8 cellular contexts compared by ENCODE assay signal in genomic region chr19:4909897-4910593, GRCh38. TPM values are rescaled to one million over a fixed set of nuclear protein-coding genes. Genes with fewer than 3 reads are reported as not detected.
DNase-seq lines count a peak whose midpoint lies in the region; ATAC-seq and TF ChIP-seq lines count a peak whose summit lies in the region.

No MANE protein-coding gene starts in this region.

- TF ChIP-seq CTCF in Loucy (conservative IDR thresholded peaks at IDR 0.05; ENCODE audit: low read length) (no peak), fibroblast of mammary gland (conservative IDR thresholded peaks at IDR 0.05; ENCODE audit: control insufficient read depth, insufficient read depth, low read depth, low read length) (no peak)

- no peaks in the 10 kb centered on the region for H3K9me2 ChIP-seq in GM23248 (ENCODE audit: insufficient read depth)
- no peaks in the 10 kb centered on the region for H3K9me2 ChIP-seq in Loucy (replicated peaks; ENCODE audit: low read depth, low read length)

- 0 to 1% methylated on average over 7 to 73 of the region's 85 CpGs for WGBS in GM23248 (ENCODE audit: low coverage in 1 of 2, low lambda C conversion rate in 2 of 2, missing lambda C conversion rate in 2 of 2), 2 experiments

- H3K9ac ChIP-seq in GM23248 (peak overlapping the region; percentile 80), Loucy (ENCODE audit: low read depth, low read length, poor library complexity, severe bottlenecking) (peak overlapping the region; percentile 98)

- POLR2A ChIA-PET in naive thymus-derived CD8-positive, alpha-beta T cell (lab: Charles Lee): interaction anchor here (1.0 to 3.1 kb wide), 4 partner anchors 7 to 58 kb away, joined by 4 to 12 read pairs (median 4); partner anchors contain the start of genes ARRDC5 and KDM4B

- no peaks in the 10 kb centered on the region for H3K27me3 ChIP-seq in GM23248 (replicated peaks; ENCODE audit: insufficient read depth)
- H3K27me3 ChIP-seq in Loucy (ENCODE audit: insufficient read depth, low read length, poor library complexity, severe bottlenecking): no peaks in the 10 kb centered on the region

- H3K4me1 ChIP-seq in GM23248 (ENCODE audit: insufficient read depth): peaks cover 36% of the 10 kb centered on the region
- H3K4me1 ChIP-seq in Loucy (ENCODE audit: insufficient read depth, low read length, poor library complexity, severe bottlenecking): peaks cover 39% of the 10 kb centered on the region

- H3K36me3 Mint-ChIP-seq in naive thymus-derived CD8-positive, alpha-beta T cell: peaks cover 0 to 48% (median 8%) of the 10 kb centered on the region in 3 donors
- peaks cover 52% of the 10 kb centered on the region for H3K36me3 Mint-ChIP-seq in stimulated activated effector memory CD8-positive, alpha-beta T cell treated with anti-CD3 and anti-CD28 coated beads, Interleukin-12 subunit alpha, Interleukin-12 subunit beta, amount 100 ng/mL, for 72 hours

- H3K4me1 Mint-ChIP-seq in naive thymus-derived CD8-positive, alpha-beta T cell: peaks cover 25 to 76% (median 64%) of the 10 kb centered on the region in 4 donors
- peaks cover 57% of the 10 kb centered on the region for H3K4me1 Mint-ChIP-seq in stimulated activated effector memory CD8-positive, alpha-beta T cell treated with anti-CD3 and anti-CD28 coated beads, Interleukin-12 subunit alpha, Interleukin-12 subunit beta, amount 100 ng/mL, for 72 hours

- in situ Hi-C loops in GM23248 (cut with MboI): no loop called here

- H3K27ac ChIP-seq in GM23248: peak overlapping the region; percentile 87

- H3K9me3 ChIP-seq in GM23248 (ENCODE audit: low read depth): no peaks in the 10 kb centered on the region
- H3K9me3 ChIP-seq in Loucy (ENCODE audit: insufficient read depth, low read depth, low read length): no peaks in the 10 kb centered on the region

- H3K79me2 ChIP-seq in GM23248 (ENCODE audit: insufficient read depth) (peaks cover 26% of the 10 kb centered on the region), Loucy (ENCODE audit: insufficient read depth, low read length) (peaks cover 63% of the 10 kb centered on the region)

- peak overlapping the region; percentile 80 for H2AFZ ChIP-seq in GM23248
- H2AFZ ChIP-seq in Loucy (ENCODE audit: low read length): peak overlapping the region; percentile 84

- H4K20me1 ChIP-seq in GM23248 (ENCODE audit: insufficient read depth): no peaks in the 10 kb centered on the region
- H4K20me1 ChIP-seq in Loucy (ENCODE audit: insufficient read depth, low read length, poor library complexity, severe bottlenecking): peaks cover 27% of the 10 kb centered on the region

- H3K4me3 Mint-ChIP-seq in naive thymus-derived CD8-positive, alpha-beta T cell: peak overlapping the region; percentile 97 to 100 (median 100)
- H3K4me3 Mint-ChIP-seq in stimulated activated effector memory CD8-positive, alpha-beta T cell treated with anti-CD3 and anti-CD28 coated beads, Interleukin-12 subunit alpha, Interleukin-12 subunit beta, amount 100 ng/mL, for 72 hours: peak overlapping the region; percentile 99

- peak; percentile 98 for DNase-seq in DMS 273 (lab: John Stamatoyannopoulos, UW; ENCODE audit: unreplicated experiment)
- peak; percentile 97 for DNase-seq in GM23248
- DNase-seq in RPMI7951 (ENCODE audit: low read depth): peak; percentile 91
- peak; percentile 89 to 90 for DNase-seq in activated T-helper 1 cell treated with anti-CD3 and anti-CD28 coated beads, Interleukin-2, amount 50 U/mL, for 16 hours (ENCODE audit: low read depth in 1 of 2, low spot score in 1 of 2)
- DNase-seq in fibroblast of mammary gland (ENCODE audit: low read depth): peak; percentile 77
- DNase-seq in naive thymus-derived CD8-positive, alpha-beta T cell: peak; percentile 90 to 96 (median 93)
- DNase-seq in stimulated activated effector memory CD8-positive, alpha-beta T cell treated with anti-CD3 and anti-CD28 coated beads, Interleukin-12 subunit alpha, Interleukin-12 subunit beta, amount 100 ng/mL, for 72 hours (ENCODE audit: low spot score in 2 of 2): peak; percentile 92 to 97

- H3K36me3 ChIP-seq in GM23248 (ENCODE audit: low read depth) (no peaks in the 10 kb centered on the region), Loucy (ENCODE audit: insufficient read depth, low read length) (peaks cover 19% of the 10 kb centered on the region; the same call in 1 of the 2 replicates)

- H3K4me3 ChIP-seq in GM23248 (peak overlapping the region; percentile 86), Loucy (ENCODE audit: low read length, poor library complexity, severe bottlenecking) (peak overlapping the region; percentile 97), fibroblast of mammary gland (ENCODE audit: control insufficient read depth, low read depth, low read length) (peak overlapping the region; percentile 68)

- H3F3A ChIP-seq in GM23248 (ENCODE audit: insufficient read depth) (peaks cover 38% of the 10 kb centered on the region), Loucy (ENCODE audit: low read depth) (peaks cover 5% of the 10 kb centered on the region)

- H3K4me2 ChIP-seq in GM23248 (ENCODE audit: unreplicated experiment): peak overlapping the region; percentile 90
- peak overlapping the region; percentile 99 for H3K4me2 ChIP-seq in Loucy (ENCODE audit: low read depth, low read length, poor library complexity, severe bottlenecking)

- no peaks in the 10 kb centered on the region for H3K9me3 Mint-ChIP-seq in naive thymus-derived CD8-positive, alpha-beta T cell
- no peaks in the 10 kb centered on the region for H3K9me3 Mint-ChIP-seq in stimulated activated effector memory CD8-positive, alpha-beta T cell treated with anti-CD3 and anti-CD28 coated beads, Interleukin-12 subunit alpha, Interleukin-12 subunit beta, amount 100 ng/mL, for 72 hours

- no peaks in the 10 kb centered on the region for H3K27me3 Mint-ChIP-seq in naive thymus-derived CD8-positive, alpha-beta T cell

- peak; percentile 83 to 87 for ATAC-seq in naive thymus-derived CD8-positive, alpha-beta T cell
- ATAC-seq in stimulated activated effector memory CD8-positive, alpha-beta T cell treated with anti-CD3 and anti-CD28 coated beads, Interleukin-12 subunit alpha, Interleukin-12 subunit beta, amount 100 ng/mL, for 72 hours: peak; percentile 85

- peak overlapping the region in 5 of 10 donors; percentile 3 to 99 (median 67) for H3K27ac Mint-ChIP-seq in naive thymus-derived CD8-positive, alpha-beta T cell
- peak overlapping the region; percentile 61 for H3K27ac Mint-ChIP-seq in stimulated activated effector memory CD8-positive, alpha-beta T cell treated with anti-CD3 and anti-CD28 coated beads, Interleukin-12 subunit alpha, Interleukin-12 subunit beta, amount 100 ng/mL, for 72 hours

RNA-seq across cellular contexts. Expression of gene UHRF1, which starts 0.7 kb away (rescaled TPM):
- total RNA-seq in GM23248 (2014; rRNA removed; shearing (Covaris generic)): 29.3 and 29.4 TPM in 2 replicates
- 26.9 and 28.6 TPM in 2 replicates for polyA plus RNA-seq in GM23248 (2016; fragmentation: Nextera tagmentation; extraction: Ambion mirVana)
- 37.6 and 37.7 TPM in 2 replicates for total RNA-seq in RPMI7951 (2014; rRNA removed; shearing (Covaris generic))
- under 1 TPM; 0.30 to 0.36 TPM for total RNA-seq in naive thymus-derived CD8-positive, alpha-beta T cell
- polyA plus RNA-seq in naive thymus-derived CD8-positive, alpha-beta T cell: under 1 TPM; 0.07 to 0.52 (median 0.09) TPM

RNA-seq across cellular contexts. Expression of gene ARRDC5, which starts 7.3 kb away (rescaled TPM):
- total RNA-seq in GM23248 (2014; rRNA removed; shearing (Covaris generic)): not detected in 2 replicates
- polyA plus RNA-seq in GM23248 (2016; fragmentation: Nextera tagmentation; extraction: Ambion mirVana): not detected in 2 replicates
- not detected in 2 replicates for total RNA-seq in RPMI7951 (2014; rRNA removed; shearing (Covaris generic))
- 10 to 100 TPM; 28.7 to 34.2 TPM for total RNA-seq in naive thymus-derived CD8-positive, alpha-beta T cell
- polyA plus RNA-seq in naive thymus-derived CD8-positive, alpha-beta T cell: 1 to 10 TPM; 2.3 to 5.9 (median 3.6) TPM

RNA-seq across cellular contexts. Expression of gene PLIN3, which starts 42.6 kb away (rescaled TPM):
- 306 and 372 TPM in 2 replicates for total RNA-seq in GM23248 (2014; rRNA removed; shearing (Covaris generic))
- 398 and 415 TPM in 2 replicates for polyA plus RNA-seq in GM23248 (2016; fragmentation: Nextera tagmentation; extraction: Ambion mirVana)
- 177 and 194 TPM in 2 replicates for total RNA-seq in RPMI7951 (2014; rRNA removed; shearing (Covaris generic))
- 10 to 100 TPM; 15.9 to 17.3 TPM for total RNA-seq in naive thymus-derived CD8-positive, alpha-beta T cell
- 10 to 100 TPM; 14.1 to 17.3 (median 15.2) TPM for polyA plus RNA-seq in naive thymus-derived CD8-positive, alpha-beta T cell

RNA-seq across cellular contexts. Expression of gene KDM4B, which starts 58.9 kb away (rescaled TPM):
- total RNA-seq in GM23248 (2014; rRNA removed; shearing (Covaris generic)): 20.5 and 28.7 TPM in 2 replicates
- 13.3 and 14.8 TPM in 2 replicates for polyA plus RNA-seq in GM23248 (2016; fragmentation: Nextera tagmentation; extraction: Ambion mirVana)
- 6.2 and 6.8 TPM in 2 replicates for total RNA-seq in RPMI7951 (2014; rRNA removed; shearing (Covaris generic))
- total RNA-seq in naive thymus-derived CD8-positive, alpha-beta T cell: 10 to 100 TPM; 44.0 to 50.1 TPM
- 10 to 100 TPM; 14.3 to 18.7 (median 14.7) TPM for polyA plus RNA-seq in naive thymus-derived CD8-positive, alpha-beta T cell

Comparison
In these comparisons a context has a peak if more than half of its experiments do, and no peak if none do; other contexts are left out.
1. Peak in every context shown above with its lines: DNase-seq, ATAC-seq, H3K4me3 ChIP-seq and H3K27ac ChIP-seq.
2. RNA of gene UHRF1, which starts 0.7 kb away (total RNA-seq): 37.6 to 37.7 TPM in RPMI7951 and 29.3 to 29.4 TPM in GM23248; 0.30 to 0.36 TPM in naive thymus-derived CD8-positive, alpha-beta T cell; every median in the first group is over 10 times any median in the second.
3. RNA of gene ARRDC5, which starts 7.3 kb away (total RNA-seq): 28.7 to 34.2 TPM in naive thymus-derived CD8-positive, alpha-beta T cell; not detected in GM23248 and not detected in RPMI7951; every median in the first group is over 10 times any median in the second.